ENCODE assay signal across 8 cellular contexts in genomic region chr5:28557114-28557513, GRCh38.
"Had no signal": no experiment of that assay in that cellular context is flagged by ENCODE, and none has a peak within 500 bp of the region (broad histone marks: within the 10 kb centered on the region; RNA-seq: fewer than 3 reads in every experiment).

No MANE protein-coding gene starts in this region.

- FAIRE-seq: H1, H54, HepG2 had no signal

- ATAC-seq: GM23338, HepG2 had no signal

- DNase-seq: H9, HCEC 1CT, KBM-7 had no signal

- H3K4me2 ChIP-seq: GM23338 had no signal

- H3K4me3 ChIP-seq: GM23338 had no signal

- H2AFZ ChIP-seq: GM23338 had no signal

- H3K27ac ChIP-seq: HL-60 had no signal
